In the genomic region with DNA sequence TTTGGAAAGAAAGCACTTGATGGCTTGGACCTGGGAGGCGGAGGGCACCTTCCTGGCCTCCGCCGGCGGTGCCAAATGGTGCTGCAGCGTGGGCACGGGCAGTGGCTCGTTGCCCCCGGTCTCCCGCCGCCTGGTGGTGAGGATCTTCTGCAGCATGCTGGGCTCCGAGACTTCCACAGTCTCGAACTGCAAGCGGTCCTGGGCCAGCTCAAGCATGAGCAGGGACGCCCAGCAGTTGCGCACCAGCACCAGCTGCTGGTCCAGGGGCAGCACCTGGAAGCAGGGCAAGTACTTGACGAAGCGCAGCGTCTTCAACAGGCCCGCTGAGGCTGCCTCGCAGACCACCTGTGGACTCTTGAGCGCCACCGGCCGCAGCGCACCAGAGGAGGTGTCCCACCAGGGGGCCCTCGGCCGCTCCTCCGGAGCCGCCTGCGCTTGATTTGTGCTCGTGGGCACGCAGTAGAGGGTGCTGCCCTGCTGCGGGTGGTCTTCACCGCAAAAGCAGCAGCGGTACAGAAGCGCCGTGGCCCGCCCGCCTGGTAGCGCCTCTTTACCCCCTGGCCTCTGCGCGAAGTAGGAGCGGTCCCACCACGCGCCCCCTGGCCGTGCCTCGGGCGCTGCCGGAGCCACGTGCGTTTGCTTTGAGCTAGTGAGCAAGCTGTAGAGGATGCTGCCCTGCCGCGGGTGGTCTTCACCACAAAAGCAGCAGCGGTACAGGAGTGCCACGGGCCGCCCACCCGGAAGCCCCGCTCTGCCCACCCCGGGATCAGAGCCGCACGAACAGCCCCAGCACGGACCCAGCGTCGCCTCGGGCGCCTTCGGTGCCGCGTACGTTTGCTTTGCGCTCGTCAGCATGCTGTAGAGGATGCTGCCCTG, we compare ENCODE assay signal across 10 cellular contexts. TPM values are rescaled to one million over a fixed set of nuclear protein-coding genes. Genes with fewer than 3 reads are reported as not detected.
DNase-seq lines count a peak whose midpoint lies in the region; ATAC-seq and TF ChIP-seq lines count a peak whose summit lies in the region.
"Had no signal": no experiment of that assay in that cellular context is flagged by ENCODE, and none has a peak within 500 bp of the region (broad histone marks: within the 10 kb centered on the region; RNA-seq: fewer than 3 reads in every experiment).

No MANE protein-coding gene starts in this region.

- POLR2A ChIA-PET in MCF 10A (lab: Yijun Ruan, JAX): no interaction called here
- POLR2A ChIA-PET in RWPE1 (lab: Yijun Ruan, JAX; ENCODE audit: low non-redundant PET): no interaction called here

- H3K4me3 Mint-ChIP-seq in MCF 10A (ENCODE audit: unreplicated experiment) (no peak overlapping the region), type B pancreatic cell (peak overlapping the region; percentile 78)
- H3K4me3 Mint-ChIP-seq: IgD-negative memory B cell had no signal

- no peaks in the 10 kb centered on the region for H3K36me3 ChIP-seq in breast epithelium
- H3K36me3 ChIP-seq: upper lobe of left lung had no signal

- DNase-seq in breast epithelium (ENCODE audit: low spot score in 2 of 2) (no peak), MCF 10A (ENCODE audit: unreplicated experiment) (no peak), RWPE1 (ENCODE audit: low spot score) (no peak), head of caudate nucleus (peak in 35 of 42 donors; percentile 5 to 73 (median 22)), type B pancreatic cell (ENCODE audit: extremely low spot score, unreplicated experiment) (no peak), UCSD-AML1 (lab: John Stamatoyannopoulos, UW; ENCODE audit: unreplicated experiment) (no peak), NAMALWA (ENCODE audit: low spot score) (no peak)

- no peak for TF ChIP-seq POLR2A in breast epithelium (IDR thresholded peaks at IDR 0.05)

- H3K27ac ChIP-seq in breast epithelium: no peak overlapping the region
- H3K27ac ChIP-seq in RWPE1: no peak overlapping the region
- H3K27ac ChIP-seq: upper lobe of left lung had no signal

- H3K4me1 ChIP-seq in breast epithelium: no peaks in the 10 kb centered on the region

- no peaks in the 10 kb centered on the region for H3K36me3 Mint-ChIP-seq in MCF 10A (ENCODE audit: insufficient read depth, unreplicated experiment)
- no peaks in the 10 kb centered on the region for H3K36me3 Mint-ChIP-seq in type B pancreatic cell
- H3K36me3 Mint-ChIP-seq: IgD-negative memory B cell had no signal

- peaks cover 3 to 40% of the 10 kb centered on the region in 2 donors for H3K27me3 ChIP-seq in breast epithelium

- CTCF ChIA-PET in MCF 10A (lab: Yijun Ruan, JAX): no interaction called here
- CTCF ChIA-PET in RWPE1 (lab: Yijun Ruan, JAX): no interaction called here

- H3K4me3 ChIP-seq in breast epithelium: peak overlapping the region; percentile 22 to 59 (median 42)
- H3K4me3 ChIP-seq: upper lobe of left lung had no signal

- no peaks in the 10 kb centered on the region for H3K9me3 Mint-ChIP-seq in MCF 10A (ENCODE audit: unreplicated experiment)
- no peaks in the 10 kb centered on the region for H3K9me3 Mint-ChIP-seq in type B pancreatic cell
- H3K9me3 Mint-ChIP-seq: IgD-negative memory B cell had no signal

- H3K27me3 Mint-ChIP-seq in MCF 10A (ENCODE audit: insufficient read depth, unreplicated experiment) (peaks cover 11% of the 10 kb centered on the region), type B pancreatic cell (peaks cover 40% of the 10 kb centered on the region)

- no peak for TF ChIP-seq CTCF in breast epithelium (IDR thresholded peaks at IDR 0.05)
- no peak for TF ChIP-seq CTCF in MCF 10A (IDR thresholded peaks at IDR 0.05; ENCODE audit: unreplicated experiment)
- 0 out of 2 replicates have a peak, but pooled peaks have one; percentile 21 for TF ChIP-seq CTCF in RWPE1 (conservative IDR thresholded peaks at IDR 0.05; ENCODE audit: low read depth)
- TF ChIP-seq CTCF in type B pancreatic cell (conservative IDR thresholded peaks at IDR 0.05): peak; percentile 65

- ATAC-seq in HG02798 (IDR thresholded peaks at IDR 0.05; ENCODE audit: poor library complexity, unreplicated experiment): no peak

- BruUV-seq in MCF 10A (replicated peaks; lab: Mats Ljungman, UMichigan): no TSS peak

- no peak overlapping the region for H3K27ac Mint-ChIP-seq in MCF 10A (ENCODE audit: low read depth, unreplicated experiment)
- H3K27ac Mint-ChIP-seq in type B pancreatic cell: no peak overlapping the region
- H3K27ac Mint-ChIP-seq: IgD-negative memory B cell had no signal

- intact Hi-C loops in breast epithelium (cut with DNase I; ENCODE audit: low total_unique reads) (no loop called here), MCF 10A (cut with micrococcal nuclease) (no loop called here), head of caudate nucleus (cut with DNase I) (no loop called here)

- no peaks in the 10 kb centered on the region for H3K9me3 ChIP-seq in breast epithelium

- H3K4me1 Mint-ChIP-seq in MCF 10A (ENCODE audit: insufficient read depth, unreplicated experiment) (peaks cover 7% of the 10 kb centered on the region), type B pancreatic cell (ENCODE audit: unreplicated experiment) (peaks cover 5% of the 10 kb centered on the region)

RNA-seq across cellular contexts. Expression of a gene that starts 0.7 kb away (rescaled TPM):
- total RNA-seq in breast epithelium (not detected), MCF 10A (2022) (not detected in 2 replicates), type B pancreatic cell (ENCODE audit: low replicate concordance) (12.7 and 14.1 TPM in 2 replicates)
- total RNA-seq: upper lobe of left lung had no signal

Comparison
In these comparisons a context has a peak if more than half of its experiments do, and no peak if none do; other contexts are left out.
1. DNase-seq: peak in head of caudate nucleus (35 of 42); none in breast epithelium (0 of 2), MCF 10A (single experiment), RWPE1 (single experiment), type B pancreatic cell (single experiment), UCSD-AML1 (single experiment) and NAMALWA (single experiment).
2. CTCF ChIP-seq: peak in RWPE1 (single experiment) and type B pancreatic cell (single experiment); none in breast epithelium (0 of 3) and MCF 10A (single experiment).
3. RNA of a gene that starts 0.7 kb away (total RNA-seq): 12.7 to 14.1 TPM in type B pancreatic cell; not detected in MCF 10A and not detected in breast epithelium; every median in the first group is over 10 times any median in the second.